18 cellular contexts compared by ENCODE assay signal in the genomic region with DNA sequence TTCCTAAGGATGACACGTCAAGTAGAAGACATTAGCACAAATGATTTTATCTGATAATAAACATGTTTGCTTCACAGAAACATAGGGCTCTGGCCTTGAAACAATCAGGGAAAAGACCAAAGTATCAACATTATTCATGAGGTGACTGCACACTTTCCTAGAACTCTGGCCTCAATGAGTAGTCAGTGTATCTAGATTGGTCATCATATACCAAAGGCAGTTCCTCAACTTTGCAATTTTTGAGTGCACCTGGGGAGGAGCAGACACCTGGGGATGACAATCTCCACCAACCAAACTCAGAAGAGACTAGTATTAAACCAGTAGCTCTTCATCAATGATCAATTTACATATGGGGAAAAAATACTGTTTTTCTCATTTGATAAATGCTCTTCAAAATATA. TPM values are rescaled to one million over a fixed set of nuclear protein-coding genes. Genes with fewer than 3 reads are reported as not detected.
DNase-seq lines count a peak whose midpoint lies in the region; ATAC-seq and TF ChIP-seq lines count a peak whose summit lies in the region.
"Had no signal": no experiment of that assay in that cellular context is flagged by ENCODE, and none has a peak within 500 bp of the region (broad histone marks: within the 10 kb centered on the region; RNA-seq: fewer than 3 reads in every experiment).

No MANE protein-coding gene starts in this region.

- H3K9me3 Mint-ChIP-seq in activated CD4-positive, alpha-beta T cell treated with anti-CD3 and anti-CD28 coated beads for 36 hours (ENCODE audit: low read depth): peaks cover 9% of the 10 kb centered on the region
- peaks cover 7% of the 10 kb centered on the region for H3K9me3 Mint-ChIP-seq in activated T-helper 17 cell treated with anti-CD3 and anti-CD28 coated beads, Interleukin-2, amount 50 U/mL, for 72 hours
- peaks cover 8% of the 10 kb centered on the region for H3K9me3 Mint-ChIP-seq in stimulated activated effector memory CD8-positive, alpha-beta T cell treated with anti-CD3 and anti-CD28 coated beads, Interleukin-12 subunit alpha, Interleukin-12 subunit beta, amount 100 ng/mL, for 72 hours
- H3K9me3 Mint-ChIP-seq in chondrocyte (ENCODE audit: low read depth): peaks cover 13% of the 10 kb centered on the region

- CTCF ChIA-PET in activated CD4-positive, alpha-beta T cell treated with anti-CD3 and anti-CD28 coated beads for 36 hours (lab: Charles Lee): no interaction called here

- POLR2A ChIA-PET in activated CD4-positive, alpha-beta T cell treated with anti-CD3 and anti-CD28 coated beads for 36 hours (lab: Charles Lee): no interaction called here

- TF ChIP-seq CTCF in chondrocyte (IDR thresholded peaks at IDR 0.05): no peak

- H3K27me3 Mint-ChIP-seq in activated CD4-positive, alpha-beta T cell treated with anti-CD3 and anti-CD28 coated beads for 36 hours: peaks cover 6% of the 10 kb centered on the region
- peaks cover 22% of the 10 kb centered on the region for H3K27me3 Mint-ChIP-seq in activated T-helper 17 cell treated with anti-CD3 and anti-CD28 coated beads, Interleukin-2, amount 50 U/mL, for 72 hours
- peaks cover 2% of the 10 kb centered on the region for H3K27me3 Mint-ChIP-seq in chondrocyte (ENCODE audit: low read depth)

- intact Hi-C loops in activated CD4-positive, alpha-beta T cell treated with anti-CD3 and anti-CD28 coated beads for 36 hours (cut with DNase I, micrococcal nuclease): no loop called here

- H3K36me3 Mint-ChIP-seq in activated CD4-positive, alpha-beta T cell treated with anti-CD3 and anti-CD28 coated beads for 36 hours (ENCODE audit: low read depth): no peaks in the 10 kb centered on the region
- H3K36me3 Mint-ChIP-seq in activated T-helper 17 cell treated with anti-CD3 and anti-CD28 coated beads, Interleukin-2, amount 50 U/mL, for 72 hours (ENCODE audit: low read depth): no peaks in the 10 kb centered on the region
- no peaks in the 10 kb centered on the region for H3K36me3 Mint-ChIP-seq in stimulated activated effector memory CD8-positive, alpha-beta T cell treated with anti-CD3 and anti-CD28 coated beads, Interleukin-12 subunit alpha, Interleukin-12 subunit beta, amount 100 ng/mL, for 72 hours
- no peaks in the 10 kb centered on the region for H3K36me3 Mint-ChIP-seq in chondrocyte (ENCODE audit: low read depth)
- H3K36me3 Mint-ChIP-seq: CD4-positive, CD25-positive, alpha-beta regulatory T cell had no signal

- DNase-seq in activated CD4-positive, alpha-beta T cell treated with anti-CD3 and anti-CD28 coated beads for 36 hours: no peak
- no peak for DNase-seq in activated CD4-positive, alpha-beta T cell treated with anti-CD3 and anti-CD28 coated beads for 1 hour
- DNase-seq in stimulated activated effector memory CD8-positive, alpha-beta T cell treated with anti-CD3 and anti-CD28 coated beads, Interleukin-12 subunit alpha, Interleukin-12 subunit beta, amount 100 ng/mL, for 72 hours (ENCODE audit: low spot score in 2 of 2): no peak
- DNase-seq in chondrocyte (ENCODE audit: low spot score) (no peak), NCI-H2171 (lab: John Stamatoyannopoulos, UW) (no peak)
- DNase-seq: CD4-positive, CD25-positive, alpha-beta regulatory T cell; CD8-positive, alpha-beta memory T cell; DMS 273 treated with DMSO at 0.1 percent for 48 hours; DMS79; EL; GDM1; H9 had no signal

- ATAC-seq in activated CD4-positive, alpha-beta T cell treated with anti-CD3 and anti-CD28 coated beads for 36 hours: peak; percentile 44
- peak; percentile 38 for ATAC-seq in activated T-helper 17 cell treated with anti-CD3 and anti-CD28 coated beads, Interleukin-2, amount 50 U/mL, for 72 hours (replicated peaks)
- ATAC-seq in stimulated activated effector memory CD8-positive, alpha-beta T cell treated with anti-CD3 and anti-CD28 coated beads, Interleukin-12 subunit alpha, Interleukin-12 subunit beta, amount 100 ng/mL, for 72 hours: peak; percentile 76
- ATAC-seq: GM12878, GM23338, HCT116 had no signal

- no peak overlapping the region for H3K4me3 Mint-ChIP-seq in activated CD4-positive, alpha-beta T cell treated with anti-CD3 and anti-CD28 coated beads for 36 hours
- no peak overlapping the region for H3K4me3 Mint-ChIP-seq in activated T-helper 17 cell treated with anti-CD3 and anti-CD28 coated beads, Interleukin-2, amount 50 U/mL, for 72 hours
- no peak overlapping the region for H3K4me3 Mint-ChIP-seq in stimulated activated effector memory CD8-positive, alpha-beta T cell treated with anti-CD3 and anti-CD28 coated beads, Interleukin-12 subunit alpha, Interleukin-12 subunit beta, amount 100 ng/mL, for 72 hours
- no peak overlapping the region for H3K4me3 Mint-ChIP-seq in chondrocyte (ENCODE audit: unreplicated experiment)
- H3K4me3 Mint-ChIP-seq: B cell; CD4-positive, CD25-positive, alpha-beta regulatory T cell; CD8-positive, alpha-beta memory T cell; GM23338; H9 had no signal

- H3K27ac Mint-ChIP-seq in activated CD4-positive, alpha-beta T cell treated with anti-CD3 and anti-CD28 coated beads for 36 hours: no peak overlapping the region
- no peak overlapping the region for H3K27ac Mint-ChIP-seq in activated T-helper 17 cell treated with anti-CD3 and anti-CD28 coated beads, Interleukin-2, amount 50 U/mL, for 72 hours
- H3K27ac Mint-ChIP-seq in stimulated activated effector memory CD8-positive, alpha-beta T cell treated with anti-CD3 and anti-CD28 coated beads, Interleukin-12 subunit alpha, Interleukin-12 subunit beta, amount 100 ng/mL, for 72 hours: peak overlapping the region; percentile 26
- no peak overlapping the region for H3K27ac Mint-ChIP-seq in chondrocyte (ENCODE audit: unreplicated experiment)
- H3K27ac Mint-ChIP-seq: B cell; CD4-positive, CD25-positive, alpha-beta regulatory T cell; CD8-positive, alpha-beta memory T cell; GM23338 had no signal

- no peaks in the 10 kb centered on the region for H3K4me1 Mint-ChIP-seq in activated CD4-positive, alpha-beta T cell treated with anti-CD3 and anti-CD28 coated beads for 36 hours
- no peaks in the 10 kb centered on the region for H3K4me1 Mint-ChIP-seq in activated T-helper 17 cell treated with anti-CD3 and anti-CD28 coated beads, Interleukin-2, amount 50 U/mL, for 72 hours
- peaks cover 8% of the 10 kb centered on the region for H3K4me1 Mint-ChIP-seq in stimulated activated effector memory CD8-positive, alpha-beta T cell treated with anti-CD3 and anti-CD28 coated beads, Interleukin-12 subunit alpha, Interleukin-12 subunit beta, amount 100 ng/mL, for 72 hours
- no peaks in the 10 kb centered on the region for H3K4me1 Mint-ChIP-seq in chondrocyte (ENCODE audit: low read depth)
- H3K4me1 Mint-ChIP-seq: B cell; CD4-positive, CD25-positive, alpha-beta regulatory T cell; CD8-positive, alpha-beta memory T cell had no signal

RNA-seq across cellular contexts. Expression of a gene that starts 4.5 kb away (rescaled TPM):
- not detected for total RNA-seq in activated CD4-positive, alpha-beta T cell treated with anti-CD3 and anti-CD28 coated beads for 36 hours
- total RNA-seq in activated T-helper 17 cell treated with anti-CD3 and anti-CD28 coated beads, Interleukin-2, amount 50 U/mL, for 72 hours: not detected
- total RNA-seq in chondrocyte: not detected in 3 replicates
- total RNA-seq: B cell; CD4-positive, CD25-positive, alpha-beta regulatory T cell; CD8-positive, alpha-beta memory T cell; GM12878; GM23338; H4; H9 had no signal

RNA-seq across cellular contexts. Expression of a gene that starts 18.0 kb away (rescaled TPM):
- not detected for total RNA-seq in activated CD4-positive, alpha-beta T cell treated with anti-CD3 and anti-CD28 coated beads for 36 hours
- not detected for total RNA-seq in activated T-helper 17 cell treated with anti-CD3 and anti-CD28 coated beads, Interleukin-2, amount 50 U/mL, for 72 hours
- not detected in 3 replicates for total RNA-seq in chondrocyte
- total RNA-seq: B cell; CD4-positive, CD25-positive, alpha-beta regulatory T cell; CD8-positive, alpha-beta memory T cell; GM12878; GM23338; H4; H9 had no signal

RNA-seq across cellular contexts. Expression of a gene that starts 30.9 kb away (rescaled TPM):
- under 1 TPM; 0.46 to 0.62 TPM for total RNA-seq in activated CD4-positive, alpha-beta T cell treated with anti-CD3 and anti-CD28 coated beads for 36 hours
- total RNA-seq in activated T-helper 17 cell treated with anti-CD3 and anti-CD28 coated beads, Interleukin-2, amount 50 U/mL, for 72 hours: 1 to 10 TPM; 2.2 to 5.6 TPM
- total RNA-seq in chondrocyte: not detected in 3 replicates
- total RNA-seq: H4, H9 had no signal

RNA-seq across cellular contexts. Expression of a gene that starts 52.5 kb away (rescaled TPM):
- not detected for total RNA-seq in activated CD4-positive, alpha-beta T cell treated with anti-CD3 and anti-CD28 coated beads for 36 hours
- under 1 TPM in 1 of 2 donors, not detected in 1; 0.56 TPM for total RNA-seq in activated T-helper 17 cell treated with anti-CD3 and anti-CD28 coated beads, Interleukin-2, amount 50 U/mL, for 72 hours
- total RNA-seq in chondrocyte: 0.72 to 0.97 TPM in 2 of 3 replicates, not detected in the other
- total RNA-seq: CD4-positive, CD25-positive, alpha-beta regulatory T cell had no signal
